19 cellular contexts compared by ENCODE assay signal in genomic region chr1:231272173-231272572, GRCh38. TPM values are rescaled to one million over a fixed set of nuclear protein-coding genes. Genes with fewer than 3 reads are reported as not detected.
DNase-seq lines count a peak whose midpoint lies in the region; ATAC-seq and TF ChIP-seq lines count a peak whose summit lies in the region.
"Had no signal": no experiment of that assay in that cellular context is flagged by ENCODE, and none has a peak within 500 bp of the region (broad histone marks: within the 10 kb centered on the region; RNA-seq: fewer than 3 reads in every experiment).

No MANE protein-coding gene starts in this region.

- H3K27me3 ChIP-seq in BLaER1: no peaks in the 10 kb centered on the region
- H3K27me3 ChIP-seq in effector memory CD4-positive, alpha-beta T cell (replicated peaks; ENCODE audit: control insufficient read depth, insufficient read depth, low read length, poor library complexity, severe bottlenecking): no peaks in the 10 kb centered on the region
- H3K27me3 ChIP-seq: adrenal gland, cardiac muscle cell, esophagus muscularis mucosa had no signal

- no peak overlapping the region for H3K4me3 ChIP-seq in BLaER1
- H3K4me3 ChIP-seq in mucosa of descending colon: no peak overlapping the region
- H3K4me3 ChIP-seq in effector memory CD4-positive, alpha-beta T cell (ENCODE audit: insufficient read depth, low read depth, low read length, poor library complexity, severe bottlenecking): no peak overlapping the region
- H3K4me3 ChIP-seq: adrenal gland, cardiac muscle cell, esophagus muscularis mucosa, GM23338 had no signal

- ATAC-seq in activated CD4-positive, alpha-beta T cell treated with anti-CD3 and anti-CD28 coated beads for 36 hours: peak; percentile 50
- peak; percentile 38 for ATAC-seq in mucosa of descending colon
- ATAC-seq: GM23338 had no signal

- H3K36me3 ChIP-seq in BLaER1 (peaks cover 83% of the 10 kb centered on the region), mucosa of descending colon (ENCODE audit: low read depth) (no peaks in the 10 kb centered on the region)
- peaks cover 56% of the 10 kb centered on the region for H3K36me3 ChIP-seq in effector memory CD4-positive, alpha-beta T cell (ENCODE audit: control insufficient read depth, insufficient read depth, low read length)

- H3K27me3 Mint-ChIP-seq in activated CD4-positive, alpha-beta T cell treated with anti-CD3 and anti-CD28 coated beads for 36 hours: no peaks in the 10 kb centered on the region
- no peaks in the 10 kb centered on the region for H3K27me3 Mint-ChIP-seq in activated T-helper 2 cell treated with anti-CD3 and anti-CD28 coated beads, Interferon-gamma antibody, Interleukin-2, Interleukin-4, amounts not matched to agents 10 μg/mL and 5 μg/mL and 100 μg/mL, durations not matched to agents 14 hours and 24 hours and 36 hours (ENCODE audit: low read depth)

- peaks cover 66% of the 10 kb centered on the region for H3K36me3 Mint-ChIP-seq in activated CD4-positive, alpha-beta T cell treated with anti-CD3 and anti-CD28 coated beads for 36 hours (ENCODE audit: low read depth)
- H3K36me3 Mint-ChIP-seq in activated T-helper 2 cell treated with anti-CD3 and anti-CD28 coated beads, Interferon-gamma antibody, Interleukin-2, Interleukin-4, amounts not matched to agents 10 μg/mL and 5 μg/mL and 100 μg/mL, durations not matched to agents 14 hours and 24 hours and 36 hours (ENCODE audit: low read depth): peaks cover 84% of the 10 kb centered on the region

- H3K4me1 Mint-ChIP-seq in activated CD4-positive, alpha-beta T cell treated with anti-CD3 and anti-CD28 coated beads for 36 hours: peaks cover 26% of the 10 kb centered on the region
- peaks cover 36% of the 10 kb centered on the region for H3K4me1 Mint-ChIP-seq in activated T-helper 2 cell treated with anti-CD3 and anti-CD28 coated beads, Interferon-gamma antibody, Interleukin-2, Interleukin-4, amounts not matched to agents 10 μg/mL and 5 μg/mL and 100 μg/mL, durations not matched to agents 14 hours and 24 hours and 36 hours (ENCODE audit: low read depth)
- H3K4me1 Mint-ChIP-seq: GM23338 had no signal

- no peaks in the 10 kb centered on the region for H4K20me1 ChIP-seq in BLaER1

- H3K27ac Mint-ChIP-seq in activated CD4-positive, alpha-beta T cell treated with anti-CD3 and anti-CD28 coated beads for 36 hours: peak overlapping the region; percentile 95
- H3K27ac Mint-ChIP-seq in activated T-helper 2 cell treated with anti-CD3 and anti-CD28 coated beads, Interferon-gamma antibody, Interleukin-2, Interleukin-4, amounts not matched to agents 10 μg/mL and 5 μg/mL and 100 μg/mL, durations not matched to agents 14 hours and 24 hours and 36 hours: peak overlapping the region; percentile 99
- H3K27ac Mint-ChIP-seq: GM23338 had no signal

- H3K27ac ChIP-seq in BLaER1: peak overlapping the region; percentile 34
- H3K27ac ChIP-seq in effector memory CD4-positive, alpha-beta T cell (ENCODE audit: insufficient read depth, low read length, poor library complexity, severe bottlenecking): no peak overlapping the region
- H3K27ac ChIP-seq: adrenal gland, cardiac muscle cell, esophagus muscularis mucosa had no signal

- intact Hi-C loops in activated CD4-positive, alpha-beta T cell treated with anti-CD3 and anti-CD28 coated beads for 36 hours (cut with DNase I, micrococcal nuclease): no loop called here
- intact Hi-C loops in activated T-helper 2 cell treated with anti-CD3 and anti-CD28 coated beads, Interferon-gamma antibody, Interleukin-2, Interleukin-4, amounts not matched to agents 10 μg/mL and 5 μg/mL and 100 μg/mL, durations not matched to agents 14 hours and 24 hours and 36 hours (cut with micrococcal nuclease): loop anchor here (5.0 kb wide), 1 partner anchor 150 kb away; the partner anchor contains the start of gene EGLN1
- intact Hi-C loops in mucosa of descending colon (cut with DNase I, micrococcal nuclease): no loop called here

- H3K4me1 ChIP-seq in BLaER1 (peaks cover 19% of the 10 kb centered on the region), mucosa of descending colon (ENCODE audit: low read depth) (no peaks in the 10 kb centered on the region)
- no peaks in the 10 kb centered on the region for H3K4me1 ChIP-seq in effector memory CD4-positive, alpha-beta T cell (ENCODE audit: control insufficient read depth, insufficient read depth, low read length, poor library complexity, severe bottlenecking)
- H3K4me1 ChIP-seq: adrenal gland, esophagus muscularis mucosa had no signal

- H3K9me3 ChIP-seq in BLaER1 (no peaks in the 10 kb centered on the region), mucosa of descending colon (no peaks in the 10 kb centered on the region)
- H3K9me3 ChIP-seq in effector memory CD4-positive, alpha-beta T cell (ENCODE audit: control insufficient read depth, low read length): no peaks in the 10 kb centered on the region
- H3K9me3 ChIP-seq: adrenal gland, esophagus muscularis mucosa had no signal

- POLR2A ChIA-PET in activated CD4-positive, alpha-beta T cell treated with anti-CD3 and anti-CD28 coated beads for 36 hours (lab: Charles Lee): no interaction called here

- CTCF ChIA-PET in activated CD4-positive, alpha-beta T cell treated with anti-CD3 and anti-CD28 coated beads for 36 hours (lab: Charles Lee): interaction anchor here (0.7 kb wide), 1 partner anchor 15 kb away, joined by 3 read pairs; no protein-coding TSS in a partner anchor

- no peak overlapping the region for H3K9ac ChIP-seq in BLaER1

- no peak for TF ChIP-seq CTCF in mucosa of descending colon (IDR thresholded peaks at IDR 0.05)

- H3K9me3 Mint-ChIP-seq in activated CD4-positive, alpha-beta T cell treated with anti-CD3 and anti-CD28 coated beads for 36 hours (ENCODE audit: low read depth): no peaks in the 10 kb centered on the region
- no peaks in the 10 kb centered on the region for H3K9me3 Mint-ChIP-seq in activated T-helper 2 cell treated with anti-CD3 and anti-CD28 coated beads, Interferon-gamma antibody, Interleukin-2, Interleukin-4, amounts not matched to agents 10 μg/mL and 5 μg/mL and 100 μg/mL, durations not matched to agents 14 hours and 24 hours and 36 hours
- H3K9me3 Mint-ChIP-seq: GM23338 had no signal

- no peak overlapping the region for H3K4me3 Mint-ChIP-seq in activated CD4-positive, alpha-beta T cell treated with anti-CD3 and anti-CD28 coated beads for 36 hours
- H3K4me3 Mint-ChIP-seq in activated T-helper 2 cell treated with anti-CD3 and anti-CD28 coated beads, Interferon-gamma antibody, Interleukin-2, Interleukin-4, amounts not matched to agents 10 μg/mL and 5 μg/mL and 100 μg/mL, durations not matched to agents 14 hours and 24 hours and 36 hours (ENCODE audit: low read depth): peak overlapping the region; percentile 69
- H3K4me3 Mint-ChIP-seq: GM23338 had no signal

- H3K4me2 ChIP-seq in BLaER1: peak overlapping the region; percentile 64
- H3K4me2 ChIP-seq: GM23338 had no signal

- no peak for DNase-seq in activated CD4-positive, alpha-beta T cell treated with anti-CD3 and anti-CD28 coated beads for 36 hours
- DNase-seq in activated CD4-positive, alpha-beta T cell treated with anti-CD3 and anti-CD28 coated beads for 4 hours: no peak
- no peak for DNase-seq in activated T-helper 2 cell treated with anti-CD3 and anti-CD28 coated beads, Interferon-gamma antibody, Interleukin-2, Interleukin-4, amounts not matched to agents 10 μg/mL and 5 μg/mL and 100 μg/mL, durations not matched to agents 14 hours and 24 hours and 36 hours (ENCODE audit: low spot score)
- DNase-seq in mucosa of descending colon (no peak), NCI-H510A (lab: John Stamatoyannopoulos, UW) (no peak), occipital lobe (lab: John Stamatoyannopoulos, UW) (no peak)
- no peak for DNase-seq in effector memory CD4-positive, alpha-beta T cell
- DNase-seq: adrenal gland, DMS 273 treated with DMSO at 0.1 percent for 48 hours, GF-D8, MM.1S, NCI-H146, NCI-H748 treated with DMSO at 0.1 percent for 48 hours, nucleus accumbens, SHP77 treated with DMSO at 0.1 percent for 48 hours had no signal

RNA-seq across cellular contexts. Expression of gene GNPAT, which starts 31.2 kb away (rescaled TPM):
- 10 to 100 TPM; 58.0 to 62.0 TPM for total RNA-seq in activated CD4-positive, alpha-beta T cell treated with anti-CD3 and anti-CD28 coated beads for 36 hours
- total RNA-seq in activated T-helper 2 cell treated with anti-CD3 and anti-CD28 coated beads, Interferon-gamma antibody, Interleukin-2, Interleukin-4, amounts not matched to agents 10 μg/mL and 5 μg/mL and 100 μg/mL, durations not matched to agents 14 hours and 24 hours and 36 hours: 46.9 and 50.9 TPM in 2 replicates
- total RNA-seq in mucosa of descending colon (10 to 100 TPM; 31.7 to 45.8 (median 32.7) TPM), occipital lobe (57.1 TPM)
